In the genomic region with DNA sequence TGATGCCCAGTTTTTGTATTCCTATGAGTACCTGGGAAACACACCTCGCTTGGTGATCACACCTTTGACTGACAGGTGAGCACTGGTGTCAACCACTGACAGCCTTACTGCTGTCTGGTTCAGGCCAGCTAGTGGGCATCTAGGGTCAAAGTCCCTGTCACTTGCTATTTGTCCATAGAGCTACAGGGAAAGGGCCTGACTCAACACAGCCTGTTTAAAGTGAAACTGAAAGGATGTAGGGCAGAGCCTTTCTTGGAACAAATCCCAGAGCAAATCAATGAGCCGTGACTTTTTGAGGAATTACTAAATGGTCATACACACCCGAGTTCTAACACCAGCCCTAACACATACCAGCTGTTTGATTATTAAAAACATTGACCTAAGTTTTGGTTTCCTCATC, we compare ENCODE assay signal across 16 cellular contexts.
DNase-seq lines count a peak whose midpoint lies in the region; ATAC-seq and TF ChIP-seq lines count a peak whose summit lies in the region.
"Had no signal": no experiment of that assay in that cellular context is flagged by ENCODE, and none has a peak within 500 bp of the region (broad histone marks: within the 10 kb centered on the region; RNA-seq: fewer than 3 reads in every experiment).

No MANE protein-coding gene starts in this region.

- 10% methylated on average over 3 of the region's 3 CpGs for WGBS in right lobe of liver (ENCODE audit: insufficient coverage, low coverage, low lambda C conversion rate, missing lambda C conversion rate)

- no peaks in the 10 kb centered on the region for H3K4me1 Mint-ChIP-seq in activated CD8-positive, alpha-beta T cell treated with anti-CD3 and anti-CD28 coated beads for 36 hours (ENCODE audit: low read depth)
- H3K4me1 Mint-ChIP-seq in activated CD8-positive, alpha-beta memory T cell treated with anti-CD3 and anti-CD28 coated beads, Interleukin-2, amount 10 ng/mL, durations not matched to agents 7 days and 5 days: no peaks in the 10 kb centered on the region
- H3K4me1 Mint-ChIP-seq: CD14-positive monocyte, immature natural killer cell, naive B cell had no signal

- TF ChIP-seq CTCF in colonic mucosa (IDR thresholded peaks at IDR 0.05): no peak
- TF ChIP-seq CTCF in right lobe of liver (IDR thresholded peaks at IDR 0.05): no peak
- TF ChIP-seq CTCF in activated CD8-positive, alpha-beta T cell treated with anti-CD3 and anti-CD28 coated beads for 36 hours (IDR thresholded peaks at IDR 0.05): no peak

- H3K4me1 ChIP-seq in colonic mucosa: no peaks in the 10 kb centered on the region
- H3K4me1 ChIP-seq in right lobe of liver: peaks cover 0 to 10% (median 2%) of the 10 kb centered on the region in 4 donors
- H3K4me1 ChIP-seq: breast epithelium, gastrocnemius medialis had no signal

- H3K36me3 ChIP-seq in colonic mucosa: no peaks in the 10 kb centered on the region
- no peaks in the 10 kb centered on the region for H3K36me3 ChIP-seq in right lobe of liver
- H3K36me3 ChIP-seq: breast epithelium, gastrocnemius medialis had no signal

- H3K27ac ChIP-seq in colonic mucosa (no peak overlapping the region), right lobe of liver (peak overlapping the region in 1 of 3 donors; percentile 41)
- H3K27ac ChIP-seq: breast epithelium, gastrocnemius medialis had no signal

- peak; percentile 99 to 100 (median 100) for ATAC-seq in right lobe of liver
- no peak for ATAC-seq in activated CD8-positive, alpha-beta T cell treated with anti-CD3 and anti-CD28 coated beads for 36 hours
- ATAC-seq in GM18520 (IDR thresholded peaks at IDR 0.05; ENCODE audit: unreplicated experiment): no peak
- ATAC-seq in activated CD8-positive, alpha-beta memory T cell treated with anti-CD3 and anti-CD28 coated beads, Interleukin-2, amount 10 ng/mL, durations not matched to agents 7 days and 5 days: no peak
- ATAC-seq: gastrocnemius medialis had no signal

- H3K27me3 ChIP-seq in colonic mucosa (no peaks in the 10 kb centered on the region), right lobe of liver (no peaks in the 10 kb centered on the region)
- H3K27me3 ChIP-seq: breast epithelium, gastrocnemius medialis had no signal

- TF ChIP-seq POLR2A in right lobe of liver (IDR thresholded peaks at IDR 0.05): no peak

- no peak overlapping the region for H3K4me3 ChIP-seq in colonic mucosa
- no peak overlapping the region for H3K4me3 ChIP-seq in right lobe of liver
- H3K4me3 ChIP-seq: gastrocnemius medialis had no signal

- H3K27me3 Mint-ChIP-seq in activated CD8-positive, alpha-beta T cell treated with anti-CD3 and anti-CD28 coated beads for 36 hours: no peaks in the 10 kb centered on the region
- H3K27me3 Mint-ChIP-seq in activated CD8-positive, alpha-beta memory T cell treated with anti-CD3 and anti-CD28 coated beads, Interleukin-2, amount 10 ng/mL, durations not matched to agents 7 days and 5 days: no peaks in the 10 kb centered on the region

- intact Hi-C loops in colonic mucosa (cut with DNase I) (no loop called here), right lobe of liver (cut with DNase I) (no loop called here)
- intact Hi-C loops in activated CD8-positive, alpha-beta T cell treated with anti-CD3 and anti-CD28 coated beads for 36 hours (cut with micrococcal nuclease): no loop called here

- POLR2A ChIA-PET in activated CD8-positive, alpha-beta T cell treated with anti-CD3 and anti-CD28 coated beads for 36 hours (lab: Charles Lee): no interaction called here

- no peaks in the 10 kb centered on the region for H3K36me3 Mint-ChIP-seq in activated CD8-positive, alpha-beta T cell treated with anti-CD3 and anti-CD28 coated beads for 36 hours (ENCODE audit: low read depth)
- H3K36me3 Mint-ChIP-seq in activated CD8-positive, alpha-beta memory T cell treated with anti-CD3 and anti-CD28 coated beads, Interleukin-2, amount 10 ng/mL, durations not matched to agents 7 days and 5 days: no peaks in the 10 kb centered on the region
- H3K36me3 Mint-ChIP-seq: CD14-positive monocyte, immature natural killer cell, naive B cell had no signal

- peaks cover 3% of the 10 kb centered on the region for H3K9me3 Mint-ChIP-seq in activated CD8-positive, alpha-beta T cell treated with anti-CD3 and anti-CD28 coated beads for 36 hours
- no peaks in the 10 kb centered on the region for H3K9me3 Mint-ChIP-seq in activated CD8-positive, alpha-beta memory T cell treated with anti-CD3 and anti-CD28 coated beads, Interleukin-2, amount 10 ng/mL, durations not matched to agents 7 days and 5 days (ENCODE audit: low read depth)

- no peak overlapping the region for H3K9ac ChIP-seq in colonic mucosa (ENCODE audit: low read depth in 2 of 2, low read length in 2 of 2)

- H3K9me3 ChIP-seq in colonic mucosa (no peaks in the 10 kb centered on the region), right lobe of liver (no peaks in the 10 kb centered on the region)
- H3K9me3 ChIP-seq: breast epithelium, gastrocnemius medialis had no signal

- CTCF ChIA-PET in activated CD8-positive, alpha-beta T cell treated with anti-CD3 and anti-CD28 coated beads for 36 hours (lab: Charles Lee): no interaction called here
- CTCF ChIA-PET in activated CD8-positive, alpha-beta memory T cell treated with anti-CD3 and anti-CD28 coated beads, Interleukin-2, amount 10 ng/mL, durations not matched to agents 7 days and 5 days (lab: Charles Lee): no interaction called here

- peak; percentile 18 for DNase-seq in DMS 273 treated with DMSO at 0.1 percent for 48 hours (lab: John Stamatoyannopoulos, UW)
- DNase-seq in NCI-H1105 treated with DMSO at 0.1 percent for 48 hours (lab: John Stamatoyannopoulos, UW): peak; percentile 21
- peak; percentile 53 for DNase-seq in colonic mucosa
- DNase-seq in right lobe of liver: peak; percentile 55 to 81 (median 64)
- no peak for DNase-seq in activated CD8-positive, alpha-beta T cell treated with anti-CD3 and anti-CD28 coated beads for 36 hours
- DNase-seq in NCI-H1930 (lab: John Stamatoyannopoulos, UW): no peak
- no peak for DNase-seq in activated CD8-positive, alpha-beta memory T cell treated with anti-CD3 and anti-CD28 coated beads, Interleukin-2, amount 10 ng/mL, durations not matched to agents 7 days and 5 days
- DNase-seq: activated effector memory CD4-positive, alpha-beta T cell treated with anti-CD3 and anti-CD28 coated beads, Interleukin-2, amount 50 U/mL, for 16 hours; gastrocnemius medialis; immature natural killer cell; KBM-7; naive B cell; NCI-H1694 treated with DMSO at 0.1 percent for 48 hours had no signal

- no peak overlapping the region for H3K4me3 Mint-ChIP-seq in activated CD8-positive, alpha-beta T cell treated with anti-CD3 and anti-CD28 coated beads for 36 hours
- H3K4me3 Mint-ChIP-seq in activated CD8-positive, alpha-beta memory T cell treated with anti-CD3 and anti-CD28 coated beads, Interleukin-2, amount 10 ng/mL, durations not matched to agents 7 days and 5 days: no peak overlapping the region
- H3K4me3 Mint-ChIP-seq: immature natural killer cell, naive B cell had no signal

- no peak overlapping the region for H3K27ac Mint-ChIP-seq in activated CD8-positive, alpha-beta T cell treated with anti-CD3 and anti-CD28 coated beads for 36 hours
- no peak overlapping the region for H3K27ac Mint-ChIP-seq in activated CD8-positive, alpha-beta memory T cell treated with anti-CD3 and anti-CD28 coated beads, Interleukin-2, amount 10 ng/mL, durations not matched to agents 7 days and 5 days
- H3K27ac Mint-ChIP-seq: CD14-positive monocyte, immature natural killer cell, naive B cell had no signal

Comparison
In these comparisons a context has a peak if more than half of its experiments do, and no peak if none do; other contexts are left out.
1. DNase-seq: peak in DMS 273 treated with DMSO at 0.1 percent for 48 hours (single experiment), NCI-H1105 treated with DMSO at 0.1 percent for 48 hours (single experiment), colonic mucosa (single experiment) and right lobe of liver (3 of 3); none in activated CD8-positive, alpha-beta T cell treated with anti-CD3 and anti-CD28 coated beads for 36 hours (single experiment), NCI-H1930 (0 of 2) and activated CD8-positive, alpha-beta memory T cell treated with anti-CD3 and anti-CD28 coated beads, Interleukin-2, amount 10 ng/mL, durations not matched to agents 7 days and 5 days (single experiment).
2. ATAC-seq: peak in right lobe of liver (4 of 4); none in activated CD8-positive, alpha-beta T cell treated with anti-CD3 and anti-CD28 coated beads for 36 hours (single experiment), GM18520 (single experiment) and activated CD8-positive, alpha-beta memory T cell treated with anti-CD3 and anti-CD28 coated beads, Interleukin-2, amount 10 ng/mL, durations not matched to agents 7 days and 5 days (single experiment).